ENCODE assay signal across 8 cellular contexts in the genomic region with DNA sequence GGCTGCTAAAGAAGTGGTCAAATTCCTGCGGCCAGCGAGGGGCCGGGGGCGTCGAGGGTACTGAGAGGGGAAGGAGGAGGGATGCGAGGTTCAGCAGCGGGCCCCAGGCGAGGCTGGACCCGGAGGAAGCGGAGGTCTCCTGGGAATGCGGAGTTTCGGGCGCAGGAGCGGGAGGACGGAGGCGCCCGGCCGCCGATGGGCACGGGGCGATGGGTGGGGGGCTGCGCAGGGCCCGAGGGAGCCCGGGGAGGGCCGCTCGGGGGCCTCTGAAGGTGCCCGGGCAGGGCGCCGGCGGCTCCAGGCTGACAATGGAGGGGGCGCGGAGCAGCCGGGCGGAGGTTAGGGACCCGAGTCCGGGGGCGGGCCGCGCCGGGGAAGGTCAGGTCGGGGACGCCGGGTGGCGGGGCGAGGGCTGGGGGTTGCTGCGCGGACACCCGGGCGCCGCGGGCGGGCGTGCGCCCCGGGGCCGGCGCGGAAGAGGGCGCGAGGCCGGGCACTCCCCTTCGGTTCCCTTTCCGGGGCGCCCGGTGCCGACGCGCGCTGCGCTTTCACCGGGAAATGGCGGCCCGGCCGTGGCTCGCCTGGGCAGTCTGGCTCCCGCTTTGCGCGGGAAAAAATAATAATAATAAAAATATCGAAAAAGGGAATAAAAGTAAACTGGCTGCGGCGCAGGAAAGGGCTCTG. TPM values are rescaled to one million over a fixed set of nuclear protein-coding genes. Genes with fewer than 3 reads are reported as not detected.
DNase-seq lines count a peak whose midpoint lies in the region; ATAC-seq and TF ChIP-seq lines count a peak whose summit lies in the region.

No MANE protein-coding gene starts in this region.

- no peak overlapping the region for H3K27ac Mint-ChIP-seq in activated CD4-positive, alpha-beta T cell treated with anti-CD3 and anti-CD28 coated beads, Interleukin-2, amount 10 ng/mL, durations not matched to agents 24 days and 14 days
- H3K27ac Mint-ChIP-seq in activated T-helper 17 cell treated with anti-CD3 and anti-CD28 coated beads, Interleukin-2, amount 50 U/mL, for 72 hours = no peak overlapping the region
- H3K27ac Mint-ChIP-seq in progenitor cell of endocrine pancreas = peak overlapping the region; percentile 99

- peak; percentile 65 for DNase-seq in activated CD4-positive, alpha-beta T cell treated with anti-CD3 and anti-CD28 coated beads, Interleukin-2, amount 10 ng/mL, durations not matched to agents 24 days and 14 days
- no peak for DNase-seq in activated CD4-positive, alpha-beta T cell treated with anti-CD3 and anti-CD28 coated beads, Interleukin-2, amount 50 U/mL, for 1 hour
- peak; percentile 26 for DNase-seq in left ventricle myocardium inferior
- DNase-seq in progenitor cell of endocrine pancreas (ENCODE audit: low spot score, unreplicated experiment) = peak; percentile 39

- peak; percentile 47 for ATAC-seq in activated T-helper 17 cell treated with anti-CD3 and anti-CD28 coated beads, Interleukin-2, amount 50 U/mL, for 72 hours (replicated peaks)
- no peak for ATAC-seq in GM21447 (IDR thresholded peaks at IDR 0.05; ENCODE audit: unreplicated experiment)
- no peak for ATAC-seq in HG03280 (IDR thresholded peaks at IDR 0.05; ENCODE audit: unreplicated experiment)
- ATAC-seq in GM21717 (IDR thresholded peaks at IDR 0.05; ENCODE audit: unreplicated experiment) = no peak

- H3K27me3 Mint-ChIP-seq in activated CD4-positive, alpha-beta T cell treated with anti-CD3 and anti-CD28 coated beads, Interleukin-2, amount 10 ng/mL, durations not matched to agents 24 days and 14 days = peaks cover 62% of the 10 kb centered on the region
- H3K27me3 Mint-ChIP-seq in activated T-helper 17 cell treated with anti-CD3 and anti-CD28 coated beads, Interleukin-2, amount 50 U/mL, for 72 hours = peaks cover 40% of the 10 kb centered on the region
- no peaks in the 10 kb centered on the region for H3K27me3 Mint-ChIP-seq in progenitor cell of endocrine pancreas

- H3K4me3 ChIP-seq in left ventricle myocardium inferior = peak overlapping the region; percentile 83

- peaks cover 26% of the 10 kb centered on the region for H3K4me1 ChIP-seq in left ventricle myocardium inferior

- H3K4me1 Mint-ChIP-seq in activated CD4-positive, alpha-beta T cell treated with anti-CD3 and anti-CD28 coated beads, Interleukin-2, amount 10 ng/mL, durations not matched to agents 24 days and 14 days = peaks cover 4% of the 10 kb centered on the region
- peaks cover 7% of the 10 kb centered on the region for H3K4me1 Mint-ChIP-seq in activated T-helper 17 cell treated with anti-CD3 and anti-CD28 coated beads, Interleukin-2, amount 50 U/mL, for 72 hours
- H3K4me1 Mint-ChIP-seq in progenitor cell of endocrine pancreas (ENCODE audit: low read depth) = peaks cover 40% of the 10 kb centered on the region

- H3K27me3 ChIP-seq in left ventricle myocardium inferior (ENCODE audit: low read depth) = peaks cover 49% of the 10 kb centered on the region

- H3K9me3 ChIP-seq in left ventricle myocardium inferior (replicated peaks) = no peaks in the 10 kb centered on the region

- no peak for TF ChIP-seq CTCF in left ventricle myocardium inferior (IDR thresholded peaks at IDR 0.05; ENCODE audit: borderline replicate concordance)
- TF ChIP-seq CTCF in progenitor cell of endocrine pancreas (IDR thresholded peaks at IDR 0.05; ENCODE audit: unreplicated experiment) = no peak

- peak overlapping the region; percentile 84 for H3K4me3 Mint-ChIP-seq in activated CD4-positive, alpha-beta T cell treated with anti-CD3 and anti-CD28 coated beads, Interleukin-2, amount 10 ng/mL, durations not matched to agents 24 days and 14 days
- H3K4me3 Mint-ChIP-seq in activated T-helper 17 cell treated with anti-CD3 and anti-CD28 coated beads, Interleukin-2, amount 50 U/mL, for 72 hours = peak overlapping the region; percentile 77
- peak overlapping the region; percentile 94 for H3K4me3 Mint-ChIP-seq in progenitor cell of endocrine pancreas (ENCODE audit: low read depth)

- peak overlapping the region; percentile 86 for H3K27ac ChIP-seq in left ventricle myocardium inferior (replicated peaks)

- no peaks in the 10 kb centered on the region for H3K9me3 Mint-ChIP-seq in activated CD4-positive, alpha-beta T cell treated with anti-CD3 and anti-CD28 coated beads, Interleukin-2, amount 10 ng/mL, durations not matched to agents 24 days and 14 days
- no peaks in the 10 kb centered on the region for H3K9me3 Mint-ChIP-seq in activated T-helper 17 cell treated with anti-CD3 and anti-CD28 coated beads, Interleukin-2, amount 50 U/mL, for 72 hours
- H3K9me3 Mint-ChIP-seq in progenitor cell of endocrine pancreas (ENCODE audit: low read depth) = no peaks in the 10 kb centered on the region

- intact Hi-C loops in activated CD4-positive, alpha-beta T cell treated with anti-CD3 and anti-CD28 coated beads, Interleukin-2, amount 10 ng/mL, durations not matched to agents 24 days and 14 days (cut with micrococcal nuclease) = no loop called here
- intact Hi-C loops in left ventricle myocardium inferior (cut with micrococcal nuclease) = no loop called here

- no peaks in the 10 kb centered on the region for H3K36me3 ChIP-seq in left ventricle myocardium inferior

- H3K36me3 Mint-ChIP-seq in activated CD4-positive, alpha-beta T cell treated with anti-CD3 and anti-CD28 coated beads, Interleukin-2, amount 10 ng/mL, durations not matched to agents 24 days and 14 days (ENCODE audit: low read depth) = no peaks in the 10 kb centered on the region
- no peaks in the 10 kb centered on the region for H3K36me3 Mint-ChIP-seq in activated T-helper 17 cell treated with anti-CD3 and anti-CD28 coated beads, Interleukin-2, amount 50 U/mL, for 72 hours (ENCODE audit: low read depth)
- H3K36me3 Mint-ChIP-seq in progenitor cell of endocrine pancreas (ENCODE audit: insufficient read depth) = no peaks in the 10 kb centered on the region

RNA-seq across cellular contexts. Expression of a gene that starts 0.7 kb away (rescaled TPM):
- total RNA-seq in activated CD4-positive, alpha-beta T cell treated with anti-CD3 and anti-CD28 coated beads, Interleukin-2, amount 10 ng/mL, durations not matched to agents 24 days and 14 days = 4.5 and 4.6 TPM in 2 replicates
- total RNA-seq in activated T-helper 17 cell treated with anti-CD3 and anti-CD28 coated beads, Interleukin-2, amount 50 U/mL, for 72 hours = 1 to 10 TPM; 2.4 to 2.5 TPM
- total RNA-seq in left ventricle myocardium inferior (17.9 TPM), progenitor cell of endocrine pancreas (128 and 143 TPM in 2 replicates)
